In the genomic region with DNA sequence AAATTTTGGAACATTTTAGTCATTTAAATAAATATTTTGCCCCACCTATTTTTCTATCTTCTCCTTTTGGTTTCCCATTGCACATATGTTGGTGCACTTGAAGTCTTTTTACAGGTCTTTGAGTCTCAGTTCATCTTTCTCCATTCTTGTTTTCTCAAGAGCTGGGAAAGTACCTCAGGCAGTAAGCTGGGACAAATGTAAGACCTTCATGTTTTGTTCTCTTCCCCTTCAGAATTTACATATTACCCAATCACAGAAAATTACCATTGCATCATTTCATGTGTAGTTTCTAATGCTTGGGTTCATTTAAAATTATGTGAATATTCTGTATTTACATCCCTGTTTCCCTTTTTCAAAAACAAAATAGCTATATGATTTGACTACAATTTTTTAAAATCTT, we compare ENCODE assay signal across 25 cellular contexts.
DNase-seq lines count a peak whose midpoint lies in the region; ATAC-seq, FAIRE-seq and TF ChIP-seq lines count a peak whose summit lies in the region.
"Had no signal": no experiment of that assay in that cellular context is flagged by ENCODE, and none has a peak within 500 bp of the region (broad histone marks: within the 10 kb centered on the region; RNA-seq: fewer than 3 reads in every experiment).

No MANE protein-coding gene starts in this region.

- no peaks in the 10 kb centered on the region for H3K4me1 ChIP-seq in H1 (replicated peaks in 1 of 4; ENCODE audit: control insufficient read depth in 3 of 4, insufficient read depth in 4 of 4, low read length in 3 of 4)
- H3K4me1 ChIP-seq: pancreas had no signal

- no peak for TF ChIP-seq POLR2A in H1 (IDR thresholded peaks at IDR 0.05; ENCODE audit: control extremely low read depth in 1 of 2, low read depth in 2 of 2, low read length in 2 of 2)

- peak overlapping the region; percentile 33 for H2BK120ac ChIP-seq in H1 (replicated peaks; ENCODE audit: low read depth, low read length)

- H3K79me1 ChIP-seq in H1 (ENCODE audit: low read depth, low read length) = no peaks in the 10 kb centered on the region

- H3K36me3 ChIP-seq in H1 (ENCODE audit: control insufficient read depth in 2 of 4, insufficient read depth in 4 of 4, low read length in 3 of 4) = no peaks in the 10 kb centered on the region
- H3K36me3 ChIP-seq: pancreas had no signal

- H2AFZ ChIP-seq in H1 (ENCODE audit: low read length) = no peak overlapping the region
- H2AFZ ChIP-seq: GM23338 had no signal

- POLR2A ChIA-PET in H1 (lab: Charles Lee; ENCODE audit: partially characterized antibody) = no interaction called here

- H2BK5ac ChIP-seq in H1 (ENCODE audit: low read depth, low read length) = no peak overlapping the region

- no peaks in the 10 kb centered on the region for H4K20me1 ChIP-seq in H1 (replicated peaks in 1 of 2; ENCODE audit: control insufficient read depth in 1 of 2, insufficient read depth in 2 of 2, low read length in 2 of 2)

- no peak overlapping the region for H3K4ac ChIP-seq in H1 (replicated peaks; ENCODE audit: insufficient read length, low read depth, low read length)

- no peak overlapping the region for H4K91ac ChIP-seq in H1 (replicated peaks; ENCODE audit: insufficient read length, low read length)

- no peaks in the 10 kb centered on the region for H3K79me2 ChIP-seq in H1 (ENCODE audit: control insufficient read depth in 1 of 2, insufficient read depth in 2 of 2, low read length in 2 of 2)

- H3K14ac ChIP-seq in H1 (ENCODE audit: insufficient read length) = no peak overlapping the region

- H3K23me2 ChIP-seq in H1 (ENCODE audit: low read depth, low read length) = no peaks in the 10 kb centered on the region

- H3K9ac ChIP-seq in H1 (replicated peaks in 1 of 4; ENCODE audit: extremely low read depth in 1 of 4, low read depth in 3 of 4, low read length in 3 of 4) = no peak overlapping the region

- H4K8ac ChIP-seq in H1 (ENCODE audit: extremely low read depth, insufficient read depth, low read length) = no peak overlapping the region

- H2BK20ac ChIP-seq in H1 (ENCODE audit: low read length) = no peak overlapping the region

- H3K9me3 ChIP-seq in H1 (ENCODE audit: insufficient read depth in 2 of 2, low read depth in 1 of 2, low read length in 1 of 2) = no peaks in the 10 kb centered on the region; a peak in 1 of 4 replicates
- H3K9me3 ChIP-seq: pancreas had no signal

- DNase-seq in GM20000 (ENCODE audit: low spot score) (peak; percentile 2), H1 (ENCODE audit: low read depth in 1 of 2, low spot score in 2 of 2) (no peak), T-helper 2 cell (no peak), NCI-H2029 (lab: John Stamatoyannopoulos, UW) (no peak), dorsolateral prefrontal cortex (no peak)
- DNase-seq: activated CD4-positive, alpha-beta T cell treated with anti-CD3 and anti-CD28 coated beads, Interleukin-2, amount 10 ng/mL, durations not matched to agents 24 days and 14 days; activated naive CD8-positive, alpha-beta T cell treated with anti-CD3 and anti-CD28 coated beads, Interleukin-2, amount 50 U/mL, for 24 hours; CD8-positive, alpha-beta memory T cell; DMS79; erythroblast; foreskin melanocyte; kidney; mammary epithelial cell; naive B cell; NCI-H1092; NCI-H2171 treated with DMSO at 0.1 percent for 48 hours; NCI-H526 treated with DMSO at 0.1 percent for 48 hours; pancreas; SHP77; stimulated activated naive CD4-positive, alpha-beta T cell; T-cell had no signal

- H3K4me2 ChIP-seq in H1 (ENCODE audit: insufficient read depth in 1 of 2, low read depth in 2 of 2, low read length in 2 of 2) = no peak overlapping the region
- H3K4me2 ChIP-seq: GM23338 had no signal

- no peak overlapping the region for H3K27ac ChIP-seq in H1 (ENCODE audit: low read depth, low read length)
- no peak overlapping the region for H3K27ac ChIP-seq in dorsolateral prefrontal cortex
- H3K27ac ChIP-seq: pancreas had no signal

- no peak overlapping the region for H3K4me3 ChIP-seq in H1 (ENCODE audit: extremely low read depth in 1 of 4, insufficient read depth in 2 of 4, low read depth in 3 of 4, low read length in 4 of 4)
- H3K4me3 ChIP-seq in dorsolateral prefrontal cortex = no peak overlapping the region
- H3K4me3 ChIP-seq: GM23338, pancreas had no signal

- no peak for TF ChIP-seq EP300 in H1 (IDR thresholded peaks at IDR 0.05; ENCODE audit: borderline replicate concordance in 1 of 2, low read depth in 2 of 2, low read length in 2 of 2)

- H3K56ac ChIP-seq in H1 (replicated peaks; ENCODE audit: insufficient read length, low read depth, low read length) = no peak overlapping the region

- H3K27me3 ChIP-seq in H1 (replicated peaks in 1 of 4; ENCODE audit: control insufficient read depth in 3 of 4, extremely low read depth in 1 of 4, insufficient read depth in 3 of 4, low read length in 3 of 4) (no peaks in the 10 kb centered on the region), dorsolateral prefrontal cortex (no peaks in the 10 kb centered on the region)
- H3K27me3 ChIP-seq: pancreas had no signal

- no peak overlapping the region for H3K18ac ChIP-seq in H1 (ENCODE audit: extremely low read depth, low read length)

- H2AK5ac ChIP-seq in H1 (ENCODE audit: low read depth, low read length) = no peak overlapping the region

- TF ChIP-seq RAD21 in H1 (IDR thresholded peaks at IDR 0.05 in 1 of 2, conservative IDR thresholded peaks at IDR 0.05 in 1 of 2; ENCODE audit: low read depth in 2 of 2, low read length in 2 of 2) = no peak

- H2BK15ac ChIP-seq in H1 (ENCODE audit: low read length) = no peak overlapping the region

- no peak overlapping the region for H2BK12ac ChIP-seq in H1 (ENCODE audit: low read depth, low read length)

- CTCF ChIA-PET in H1 (lab: Charles Lee; ENCODE audit: partially characterized antibody) = no interaction called here

- ATAC-seq in GM18519 (IDR thresholded peaks at IDR 0.05; ENCODE audit: low FRiP score, unreplicated experiment) (peak; percentile 68), HG02870 (IDR thresholded peaks at IDR 0.05; ENCODE audit: unreplicated experiment) (peak; percentile 55)
- ATAC-seq: activated naive CD8-positive, alpha-beta T cell treated with anti-CD3 and anti-CD28 coated beads, Interleukin-2, amount 50 U/mL, for 24 hours; pancreas; T-cell had no signal

- intact Hi-C loops in dorsolateral prefrontal cortex (cut with DNase I) = no loop called here

- no peak overlapping the region for H4K5ac ChIP-seq in H1 (ENCODE audit: insufficient read length, low read depth, low read length)

- H3K23ac ChIP-seq in H1 (ENCODE audit: insufficient read length) = no peak overlapping the region

- FAIRE-seq in H1 (lab: Jason Lieb, UNC) = no peak
- FAIRE-seq: bronchial epithelial cell, kidney, pancreas had no signal

- TF ChIP-seq CTCF in GM20000 (IDR thresholded peaks at IDR 0.05; ENCODE audit: extremely low read depth, missing control alignments) (no peak), H1 (IDR thresholded peaks at IDR 0.05; ENCODE audit: control extremely low read depth in 1 of 3, insufficient read depth in 1 of 3, low read depth in 1 of 3, low read length in 3 of 3) (no peak), dorsolateral prefrontal cortex (IDR thresholded peaks at IDR 0.05 in 54 of 56, conservative IDR thresholded peaks at IDR 0.05 in 2 of 56; ENCODE audit: low read depth in 1 of 56, partially characterized antibody in 56 of 56) (no peak)

TF ChIP-seq in H1, 55 proteins besides CTCF, POLR2A, EP300 and RAD21:
- TF ChIP-seq CEBPB (IDR thresholded peaks at IDR 0.05; ENCODE audit: low read depth, low read length) = peak; percentile 87
- TF ChIP-seq KDM4A (IDR thresholded peaks at IDR 0.05; ENCODE audit: low read depth, low read length, severe bottlenecking) = no peak
- no peak for TF ChIP-seq SRF (IDR thresholded peaks at IDR 0.05; ENCODE audit: low read depth, low read length)
